In the genomic region with DNA sequence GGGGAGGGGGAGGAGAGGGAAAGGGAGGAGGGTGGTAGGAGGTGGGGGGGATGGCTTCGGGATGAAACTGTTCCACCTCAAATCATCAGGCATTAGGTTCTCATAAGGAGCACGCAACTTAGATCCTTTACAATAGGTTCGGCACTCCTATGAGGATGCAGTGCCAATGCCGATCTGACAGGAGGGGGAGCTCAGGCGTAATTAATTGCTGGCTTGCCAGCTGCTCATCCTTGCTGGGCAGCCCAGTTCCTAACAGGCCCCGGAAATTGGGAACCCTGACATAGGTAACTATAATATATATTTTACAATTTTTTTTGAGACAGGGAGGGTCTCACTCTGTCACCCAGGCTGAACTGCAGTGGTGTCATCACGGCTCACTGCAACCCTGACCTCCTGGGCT, we compare ENCODE assay signal across 9 cellular contexts.
DNase-seq lines count a peak whose midpoint lies in the region; TF ChIP-seq lines count a peak whose summit lies in the region.
"Had no signal": no experiment of that assay in that cellular context is flagged by ENCODE, and none has a peak within 500 bp of the region (broad histone marks: within the 10 kb centered on the region; RNA-seq: fewer than 3 reads in every experiment).

No MANE protein-coding gene starts in this region.

- H3K9me3 ChIP-seq in WERI-Rb-1 (ENCODE audit: severe bottlenecking), result no peaks in the 10 kb centered on the region

- TF ChIP-seq CTCF in AG10803 (conservative IDR thresholded peaks at IDR 0.05; ENCODE audit: low read length) (peak; percentile 40), WERI-Rb-1 (IDR thresholded peaks at IDR 0.05; ENCODE audit: low read depth, low read length) (no peak)

- H3K27ac ChIP-seq in WERI-Rb-1, result no peak overlapping the region

- peak; percentile 12 for DNase-seq in AG10803 (ENCODE audit: low read depth)
- DNase-seq in H7, result peak; percentile 59
- peak; percentile 5 for DNase-seq in WERI-Rb-1
- DNase-seq in kidney tubule cell (ENCODE audit: low spot score), result peak; percentile 25
- no peak for DNase-seq in GM03348 (ENCODE audit: low spot score)
- no peak for DNase-seq in central memory CD4-positive, alpha-beta T cell
- no peak for DNase-seq in NCI-H1436 treated with DMSO at 0.1 percent for 48 hours (lab: John Stamatoyannopoulos, UW)
- DNase-seq in stimulated activated CD4-positive, alpha-beta T cell treated with anti-CD3 and anti-CD28 coated beads, Interleukin-2, amount 100 ng/mL, for 24 hours, result no peak
- DNase-seq: activated naive CD4-positive, alpha-beta T cell treated with anti-CD3 and anti-CD28 coated beads, Interleukin-2, amount 10 ng/mL, durations not matched to agents 7 days and 5 days had no signal

- H3K27me3 ChIP-seq in H7 (ENCODE audit: control insufficient read depth, insufficient read depth, low read length) (no peaks in the 10 kb centered on the region), WERI-Rb-1 (ENCODE audit: insufficient read depth, low read depth, severe bottlenecking) (peaks cover under 1% of the 10 kb centered on the region)

- H3K4me3 ChIP-seq in AG10803 (ENCODE audit: low read length), result no peak overlapping the region
- no peak overlapping the region for H3K4me3 ChIP-seq in H7 (ENCODE audit: insufficient read depth, low read depth, low read length)
- no peak overlapping the region for H3K4me3 ChIP-seq in WERI-Rb-1 (ENCODE audit: low read depth, low read length)

- H3K36me3 ChIP-seq in H7 (replicated peaks; ENCODE audit: control insufficient read depth, insufficient read depth, low read length), result no peaks in the 10 kb centered on the region
- no peaks in the 10 kb centered on the region for H3K36me3 ChIP-seq in WERI-Rb-1

Comparison
In these comparisons a context has a peak if more than half of its experiments do, and no peak if none do; other contexts are left out.
1. DNase-seq: peak in AG10803 (single experiment), H7 (single experiment), WERI-Rb-1 (single experiment) and kidney tubule cell (single experiment); none in GM03348 (single experiment), central memory CD4-positive, alpha-beta T cell (single experiment), NCI-H1436 treated with DMSO at 0.1 percent for 48 hours (single experiment) and stimulated activated CD4-positive, alpha-beta T cell treated with anti-CD3 and anti-CD28 coated beads, Interleukin-2, amount 100 ng/mL, for 24 hours (0 of 2).